ENCODE assay signal across 11 cellular contexts in the genomic region with DNA sequence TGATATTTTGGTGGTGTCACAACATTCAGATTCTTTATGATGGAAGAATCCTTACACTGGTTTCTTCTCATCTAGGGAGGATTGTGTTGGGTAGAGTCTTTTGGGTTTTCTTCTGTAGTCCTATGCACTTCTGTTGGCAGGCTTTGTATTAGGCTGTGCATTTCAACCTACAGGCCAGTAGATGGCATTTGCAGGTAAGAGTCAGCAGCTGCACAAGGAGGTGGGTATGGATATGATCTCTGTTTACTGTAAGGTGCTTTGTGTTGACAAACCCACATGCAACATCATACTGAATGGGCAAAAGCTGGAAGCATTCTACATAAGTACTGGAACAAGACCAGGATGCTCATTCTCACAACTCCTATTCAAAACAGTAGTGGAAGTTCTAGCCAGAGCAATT.
A peak's percentile ranks its signal among the peaks of the same experiment; 100 is the strongest.
DNase-seq lines count a peak whose midpoint lies in the region; ATAC-seq, FAIRE-seq and TF ChIP-seq lines count a peak whose summit lies in the region.
"Had no signal": no experiment of that assay in that cellular context is flagged by ENCODE, and none has a peak within 500 bp of the region (broad histone marks: within the 10 kb centered on the region; RNA-seq: fewer than 3 reads in every experiment).

No MANE protein-coding gene starts in this region.

- H3K27me3 ChIP-seq in bronchial epithelial cell (ENCODE audit: control insufficient read depth, insufficient read depth, low read length) (no peaks in the 10 kb centered on the region), esophagus muscularis mucosa (no peaks in the 10 kb centered on the region)

- H3K4me3 ChIP-seq in bronchial epithelial cell (ENCODE audit: low read depth, low read length) (no peak overlapping the region), esophagus muscularis mucosa (no peak overlapping the region)

- H3K27ac ChIP-seq in 22Rv1 (no peak overlapping the region), esophagus muscularis mucosa (replicated peaks in 1 of 4) (no peak overlapping the region)

- FAIRE-seq in bronchial epithelial cell (lab: Jason Lieb, UNC), result no peak
- FAIRE-seq: GM19239 had no signal

- intact Hi-C loops in esophagus muscularis mucosa (cut with DNase I), result no loop called here

- ATAC-seq in GM18868 (IDR thresholded peaks at IDR 0.05; ENCODE audit: unreplicated experiment) (peak; percentile 64), HG03354 (IDR thresholded peaks at IDR 0.05; ENCODE audit: poor library complexity, severe bottlenecking, unreplicated experiment) (no peak), GM19467 (IDR thresholded peaks at IDR 0.05; ENCODE audit: unreplicated experiment) (no peak)
- ATAC-seq: naive thymus-derived CD4-positive, alpha-beta T cell had no signal

- no peak for TF ChIP-seq EP300 in esophagus muscularis mucosa (IDR thresholded peaks at IDR 0.05)

- no peak for TF ChIP-seq POLR2A in esophagus muscularis mucosa (IDR thresholded peaks at IDR 0.05; ENCODE audit: low read depth)

- peaks cover 0 to 27% (median 23%) of the 10 kb centered on the region in 4 donors for H3K9me3 ChIP-seq in esophagus muscularis mucosa

- TF ChIP-seq CTCF in 22Rv1 (IDR thresholded peaks at IDR 0.05), result peak; percentile 66
- peak; percentile 61 for TF ChIP-seq CTCF in bronchial epithelial cell (IDR thresholded peaks at IDR 0.05; ENCODE audit: insufficient read depth, low read length, severe bottlenecking)
- TF ChIP-seq CTCF in esophagus muscularis mucosa (IDR thresholded peaks at IDR 0.05), result no peak

- no peaks in the 10 kb centered on the region for H3K4me1 ChIP-seq in esophagus muscularis mucosa

- H3K36me3 ChIP-seq in bronchial epithelial cell (ENCODE audit: control insufficient read depth, insufficient read depth, low read length) (no peaks in the 10 kb centered on the region), esophagus muscularis mucosa (no peaks in the 10 kb centered on the region)

- DNase-seq in NCI-H69 (lab: John Stamatoyannopoulos, UW), result peak; percentile 77
- peak; percentile 52 for DNase-seq in bronchial epithelial cell (ENCODE audit: low read depth)
- no peak for DNase-seq in esophagus muscularis mucosa (ENCODE audit: extremely low spot score)
- DNase-seq in mesenteric fat pad (ENCODE audit: low spot score), result no peak
- DNase-seq: activated T-cell treated with anti-CD3 and anti-CD28 coated beads for 4 hours; naive thymus-derived CD4-positive, alpha-beta T cell had no signal

Comparison
In these comparisons a context has a peak if more than half of its experiments do, and no peak if none do; other contexts are left out.
1. CTCF ChIP-seq: peak in 22Rv1 (single experiment) and bronchial epithelial cell (single experiment); none in esophagus muscularis mucosa (0 of 3).
2. DNase-seq: peak in NCI-H69 (single experiment) and bronchial epithelial cell (single experiment); none in esophagus muscularis mucosa (single experiment) and mesenteric fat pad (single experiment).